10 cellular contexts compared by ENCODE assay signal in the genomic region with DNA sequence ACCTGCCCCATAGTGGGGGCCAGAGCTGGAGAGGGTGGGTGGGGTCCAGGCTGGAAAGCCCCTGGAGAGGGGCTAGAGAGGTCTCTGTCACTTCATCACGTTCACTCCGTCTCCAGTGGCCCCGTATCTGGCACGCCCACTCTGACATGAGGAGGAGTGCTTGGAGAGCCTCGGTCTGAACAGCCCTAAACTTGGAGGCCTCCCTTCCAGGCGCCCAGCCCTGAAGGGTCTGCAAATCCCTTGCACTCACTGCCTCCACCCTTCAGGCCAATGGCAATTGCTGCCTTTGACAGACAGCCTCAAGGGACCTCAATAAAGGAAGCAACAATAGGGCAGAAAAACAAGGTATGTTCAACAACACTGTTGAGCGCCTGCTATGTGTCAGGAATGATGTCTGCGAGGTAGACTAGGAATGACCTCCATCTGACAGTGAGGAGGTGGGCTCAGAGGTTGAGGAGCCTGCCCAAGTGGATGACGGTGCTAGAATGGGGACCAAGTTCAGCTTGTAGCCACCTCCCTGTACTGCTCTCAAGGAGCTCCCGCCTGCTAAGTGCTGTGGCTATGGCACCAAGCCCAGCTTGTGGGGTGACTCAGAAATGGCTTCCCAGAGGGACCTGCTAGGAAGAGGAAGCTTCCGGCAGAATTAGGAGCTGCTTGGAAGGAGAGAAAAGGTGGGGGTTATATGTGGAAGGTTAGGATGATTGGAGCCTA. TPM values are rescaled to one million over a fixed set of nuclear protein-coding genes. Genes with fewer than 3 reads are reported as not detected.
DNase-seq lines count a peak whose midpoint lies in the region; ATAC-seq and TF ChIP-seq lines count a peak whose summit lies in the region.
"Had no signal": no experiment of that assay in that cellular context is flagged by ENCODE, and none has a peak within 500 bp of the region (broad histone marks: within the 10 kb centered on the region; RNA-seq: fewer than 3 reads in every experiment).

No MANE protein-coding gene starts in this region.

- no peaks in the 10 kb centered on the region for H4K20me1 ChIP-seq in hepatocyte (ENCODE audit: insufficient read depth, poor library complexity, severe bottlenecking)

- WGBS in body of pancreas, 2 donors: 47 to 55% methylated on average over 11 of the region's 11 CpGs
- 78% methylated on average over 11 of the region's 11 CpGs for WGBS in hepatocyte (ENCODE audit: low lambda C conversion rate, missing lambda C conversion rate)

- intact Hi-C loops in body of pancreas (cut with DNase I) (no loop called here), mucosa of descending colon (cut with DNase I, micrococcal nuclease) (no loop called here), colonic mucosa (cut with DNase I) (no loop called here)

- no peaks in the 10 kb centered on the region for H3K9me2 ChIP-seq in hepatocyte (replicated peaks; ENCODE audit: insufficient read depth)

- H3K9me3 ChIP-seq in body of pancreas: no peaks in the 10 kb centered on the region
- no peaks in the 10 kb centered on the region for H3K9me3 ChIP-seq in mucosa of descending colon
- no peaks in the 10 kb centered on the region for H3K9me3 ChIP-seq in hepatocyte (ENCODE audit: low read depth)
- H3K9me3 ChIP-seq in colonic mucosa: no peaks in the 10 kb centered on the region
- H3K9me3 ChIP-seq: thoracic aorta had no signal

- H3K4me3 ChIP-seq in body of pancreas (no peak overlapping the region), mucosa of descending colon (no peak overlapping the region), hepatocyte (no peak overlapping the region), colonic mucosa (no peak overlapping the region)
- H3K4me3 ChIP-seq: thoracic aorta had no signal

- H3K4me2 ChIP-seq in hepatocyte: no peak overlapping the region

- TF ChIP-seq CTCF in body of pancreas (IDR thresholded peaks at IDR 0.05) (no peak), mucosa of descending colon (IDR thresholded peaks at IDR 0.05) (no peak), hepatocyte (IDR thresholded peaks at IDR 0.05; ENCODE audit: poor library complexity) (no peak), colonic mucosa (IDR thresholded peaks at IDR 0.05) (no peak)

- H3K27me3 ChIP-seq in body of pancreas: no peaks in the 10 kb centered on the region
- H3K27me3 ChIP-seq in hepatocyte: peaks cover 4% of the 10 kb centered on the region
- H3K27me3 ChIP-seq in colonic mucosa: no peaks in the 10 kb centered on the region

- DNase-seq in COLO829 (ENCODE audit: low spot score) (peak; percentile 76), Kasumi-1 (lab: John Stamatoyannopoulos, UW) (peak; percentile 75 to 84), body of pancreas (peak in 3 of 4 donors; percentile 20 to 45 (median 31)), mucosa of descending colon (no peak), hepatocyte (ENCODE audit: low spot score) (no peak), colonic mucosa (no peak), HuH-7.5 (ENCODE audit: low spot score) (no peak), OCI-M2 (lab: John Stamatoyannopoulos, UW; ENCODE audit: unreplicated experiment) (no peak)

- TF ChIP-seq POLR2A in body of pancreas (IDR thresholded peaks at IDR 0.05): no peak

- no peaks in the 10 kb centered on the region for H3K79me2 ChIP-seq in hepatocyte

- H3K9ac ChIP-seq in colonic mucosa (ENCODE audit: low read depth in 2 of 2, low read length in 2 of 2): no peak overlapping the region

- no peak overlapping the region for H2AFZ ChIP-seq in hepatocyte

- no peak overlapping the region for H3K27ac ChIP-seq in body of pancreas
- no peak overlapping the region for H3K27ac ChIP-seq in hepatocyte
- no peak overlapping the region for H3K27ac ChIP-seq in colonic mucosa
- H3K27ac ChIP-seq: thoracic aorta had no signal

- ATAC-seq in body of pancreas: no peak
- ATAC-seq in mucosa of descending colon: peak; percentile 45
- ATAC-seq: sciatic nerve had no signal

- H3K36me3 ChIP-seq in body of pancreas (replicated peaks in 1 of 2; ENCODE audit: insufficient read depth in 1 of 2, low read depth in 2 of 2): no peaks in the 10 kb centered on the region
- no peaks in the 10 kb centered on the region for H3K36me3 ChIP-seq in mucosa of descending colon (ENCODE audit: low read depth)
- no peaks in the 10 kb centered on the region for H3K36me3 ChIP-seq in hepatocyte (replicated peaks; ENCODE audit: insufficient read depth, low read depth)
- no peaks in the 10 kb centered on the region for H3K36me3 ChIP-seq in colonic mucosa
- H3K36me3 ChIP-seq: thoracic aorta had no signal

- H3K4me1 ChIP-seq in body of pancreas (no peaks in the 10 kb centered on the region), mucosa of descending colon (ENCODE audit: low read depth) (no peaks in the 10 kb centered on the region), hepatocyte (ENCODE audit: insufficient read depth) (no peaks in the 10 kb centered on the region), colonic mucosa (no peaks in the 10 kb centered on the region)

RNA-seq across cellular contexts. Expression of a gene that starts 2.9 kb away (rescaled TPM):
- not detected for total RNA-seq in body of pancreas
- total RNA-seq in mucosa of descending colon: not detected
- total RNA-seq in hepatocyte: not detected in 2 replicates
- not detected in 2 replicates for polyA plus RNA-seq in hepatocyte
- not detected for total RNA-seq in colonic mucosa
- total RNA-seq: sciatic nerve, thoracic aorta had no signal

RNA-seq across cellular contexts. Expression of a gene that starts 22.8 kb away (rescaled TPM):
- not detected for total RNA-seq in body of pancreas
- not detected for total RNA-seq in mucosa of descending colon
- not detected in 2 replicates for total RNA-seq in hepatocyte
- not detected in 2 replicates for polyA plus RNA-seq in hepatocyte
- total RNA-seq in colonic mucosa: not detected
- total RNA-seq: sciatic nerve, thoracic aorta had no signal

RNA-seq across cellular contexts. Expression of a gene that starts 29.5 kb away (rescaled TPM):
- total RNA-seq in body of pancreas (10 to 100 TPM; 14.2 to 15.0 TPM), mucosa of descending colon (10 to 100 TPM; 12.9 to 18.5 (median 14.7) TPM), hepatocyte (10.5 and 14.2 TPM in 2 replicates), colonic mucosa (10 to 100 TPM; 13.8 to 18.4 TPM)
- 11.9 and 15.6 TPM in 2 replicates for polyA plus RNA-seq in hepatocyte

RNA-seq across cellular contexts. Expression of a gene that starts 41.4 kb away (rescaled TPM):
- total RNA-seq in body of pancreas (not detected), mucosa of descending colon (not detected), hepatocyte (not detected in 2 replicates), colonic mucosa (not detected)
- polyA plus RNA-seq in hepatocyte: not detected in 2 replicates
- total RNA-seq: sciatic nerve, thoracic aorta had no signal

RNA-seq across cellular contexts. Expression of a gene that starts 48.8 kb away (rescaled TPM):
- total RNA-seq in body of pancreas (not detected), mucosa of descending colon (not detected), hepatocyte (0.24 and 1.0 TPM in 2 replicates), colonic mucosa (not detected)
- 0.29 TPM in 1 of 2 replicates, not detected in the other for polyA plus RNA-seq in hepatocyte
- total RNA-seq: sciatic nerve, thoracic aorta had no signal

Comparison
In these comparisons a context has a peak if more than half of its experiments do, and no peak if none do; other contexts are left out.
1. DNase-seq: peak in COLO829 (single experiment), Kasumi-1 (2 of 2) and body of pancreas (3 of 4); none in mucosa of descending colon (0 of 3), hepatocyte (single experiment), colonic mucosa (single experiment), HuH-7.5 (single experiment) and OCI-M2 (single experiment).